Comparison of ENCODE assay signal across 9 cellular contexts in genomic region chr11:94794287-94795168, GRCh38. TPM values are rescaled to one million over a fixed set of nuclear protein-coding genes. Genes with fewer than 3 reads are reported as not detected.
A peak's percentile ranks its signal among the peaks of the same experiment; 100 is the strongest.
DNase-seq lines count a peak whose midpoint lies in the region; ATAC-seq and TF ChIP-seq lines count a peak whose summit lies in the region.
"Had no signal": no experiment of that assay in that cellular context is flagged by ENCODE, and none has a peak within 500 bp of the region (broad histone marks: within the 10 kb centered on the region; RNA-seq: fewer than 3 reads in every experiment).

No MANE protein-coding gene starts in this region.

- no peaks in the 10 kb centered on the region for H3K27me3 ChIP-seq in A673 (replicated peaks; ENCODE audit: insufficient read depth, low read depth, low read length, poor library complexity)
- no peaks in the 10 kb centered on the region for H3K27me3 ChIP-seq in mesenchymal stem cell (ENCODE audit: control insufficient read depth in 1 of 2, insufficient read depth in 1 of 2, low read length in 2 of 2)

- peak overlapping the region; percentile 53 for H3K4me3 Mint-ChIP-seq in chondrocyte (ENCODE audit: unreplicated experiment)

- peaks cover 3% of the 10 kb centered on the region for H3K36me3 ChIP-seq in A673 (ENCODE audit: insufficient read depth, low read length, poor library complexity, severe bottlenecking)
- H3K36me3 ChIP-seq in mesenchymal stem cell (ENCODE audit: control insufficient read depth in 1 of 2, insufficient read depth in 2 of 2, low read depth in 1 of 2, low read length in 2 of 2), result peaks cover 6 to 17% of the 10 kb centered on the region in 2 experiments

- H3K9me3 Mint-ChIP-seq in chondrocyte (ENCODE audit: low read depth), result no peaks in the 10 kb centered on the region

- H2AK5ac ChIP-seq in mesenchymal stem cell (ENCODE audit: low read length, severe bottlenecking), result peak overlapping the region; percentile 42

- peak overlapping the region; percentile 56 for H2BK120ac ChIP-seq in mesenchymal stem cell (ENCODE audit: low read depth, low read length)

- no peak overlapping the region for H4K8ac ChIP-seq in mesenchymal stem cell (ENCODE audit: low read length)

- H2BK12ac ChIP-seq in mesenchymal stem cell (ENCODE audit: low read length in 2 of 2), result no peak overlapping the region

- no peak overlapping the region for H3K4ac ChIP-seq in mesenchymal stem cell (ENCODE audit: low read depth in 1 of 2, low read length in 2 of 2)

- peak overlapping the region; percentile 68 to 78 for H3K18ac ChIP-seq in mesenchymal stem cell (ENCODE audit: low read depth in 1 of 2, low read length in 2 of 2)

- no peak overlapping the region for H3K23ac ChIP-seq in mesenchymal stem cell (ENCODE audit: low read length in 2 of 2)

- H2AFZ ChIP-seq in mesenchymal stem cell (ENCODE audit: low read depth, low read length), result no peak overlapping the region

- TF ChIP-seq CTCF in A673 (conservative IDR thresholded peaks at IDR 0.05; ENCODE audit: low read depth, low read length), result no peak
- no peak for TF ChIP-seq CTCF in chondrocyte (IDR thresholded peaks at IDR 0.05)

- peak overlapping the region; percentile 74 for H3K27ac ChIP-seq in A673 (ENCODE audit: low read depth, low read length, poor library complexity, severe bottlenecking)
- H3K27ac ChIP-seq in mesenchymal stem cell (ENCODE audit: low read length, poor library complexity, severe bottlenecking), result peak overlapping the region; percentile 92

- peak overlapping the region; percentile 99 for H3K27ac Mint-ChIP-seq in chondrocyte (ENCODE audit: unreplicated experiment)

- H3K36me3 Mint-ChIP-seq in chondrocyte (ENCODE audit: low read depth), result no peaks in the 10 kb centered on the region

- H3K4me3 ChIP-seq in A673 (ENCODE audit: low read depth, low read length, poor library complexity, severe bottlenecking) (no peak overlapping the region), mesenchymal stem cell (ENCODE audit: insufficient read depth in 1 of 2, low read depth in 1 of 2, low read length in 2 of 2) (peak overlapping the region in 1 of 2 experiments; percentile 76)

- H3K4me1 Mint-ChIP-seq in chondrocyte (ENCODE audit: low read depth), result peaks cover 59% of the 10 kb centered on the region

- POLR2A ChIA-PET in A673 (lab: Charles Lee; ENCODE audit: low non-redundant PET), result interaction anchor here (0.6 to 0.7 kb wide), 2 partner anchors 208 to 246 kb away, joined by 3 read pairs; no protein-coding TSS in a partner anchor

- peak overlapping the region; percentile 90 for H3K9ac ChIP-seq in mesenchymal stem cell (ENCODE audit: low read length)

- BruUV-seq in A673 (replicated peaks; lab: Mats Ljungman, UMichigan), result no TSS peak

- no peak overlapping the region for H2BK15ac ChIP-seq in mesenchymal stem cell (ENCODE audit: low read depth, poor library complexity, severe bottlenecking)

- no peak overlapping the region for H2BK5ac ChIP-seq in mesenchymal stem cell (ENCODE audit: low read depth, low read length, poor library complexity, severe bottlenecking)

- peaks cover 7% of the 10 kb centered on the region for H3K79me1 ChIP-seq in mesenchymal stem cell (replicated peaks; ENCODE audit: low read length, poor library complexity, severe bottlenecking)

- no peak overlapping the region for H3K14ac ChIP-seq in mesenchymal stem cell (ENCODE audit: low read length in 2 of 2)

- DNase-seq in A673 (ENCODE audit: low spot score) (peak; percentile 94), NCI-H2029 (lab: John Stamatoyannopoulos, UW) (peak; percentile 92), chondrocyte (ENCODE audit: low spot score) (no peak), mesenchymal stem cell (peak; percentile 93), NCI-H524 (lab: John Stamatoyannopoulos, UW) (no peak)
- DNase-seq in activated T-cell treated with anti-CD3 and anti-CD28 coated beads, Interleukin-2, amount 50 U/mL, for 1 hour, result no peak
- DNase-seq: DND-41 had no signal

- intact Hi-C loops in A673 (cut with micrococcal nuclease; ENCODE audit: unreplicated experiment), result loop anchor here (5.0 kb wide), 1 partner anchor 83 kb away; no protein-coding TSS in a partner anchor

- peaks cover 44% of the 10 kb centered on the region for H3K4me1 ChIP-seq in A673 (ENCODE audit: insufficient read depth, low read length, poor library complexity, severe bottlenecking)
- peaks cover 16% of the 10 kb centered on the region for H3K4me1 ChIP-seq in mesenchymal stem cell (ENCODE audit: control insufficient read depth, insufficient read depth, low read depth, low read length)

- peak overlapping the region; percentile 41 for H3K4me2 ChIP-seq in mesenchymal stem cell (ENCODE audit: low read length, poor library complexity, severe bottlenecking)

- H3K27me3 Mint-ChIP-seq in chondrocyte (ENCODE audit: low read depth), result no peaks in the 10 kb centered on the region

- 22% methylated on average over 7 of the region's 8 CpGs for WGBS in mesenchymal stem cell

- ATAC-seq in HG03378 (IDR thresholded peaks at IDR 0.05; ENCODE audit: unreplicated experiment) (no peak), GM21367 (IDR thresholded peaks at IDR 0.05; ENCODE audit: unreplicated experiment) (no peak)

- no peaks in the 10 kb centered on the region for H3K9me3 ChIP-seq in A673 (ENCODE audit: low read depth, low read length, poor library complexity, severe bottlenecking)
- H3K9me3 ChIP-seq in mesenchymal stem cell (ENCODE audit: control insufficient read depth, low read length), result no peaks in the 10 kb centered on the region

- no peak overlapping the region for H4K91ac ChIP-seq in mesenchymal stem cell (ENCODE audit: low read length)

- CTCF ChIA-PET in A673 (lab: Charles Lee), result interaction anchor here (0.6 to 1.0 kb wide), 3 partner anchors 8 to 166 kb away, joined by 3 to 7 read pairs (median 5); no protein-coding TSS in a partner anchor

RNA-seq across cellular contexts. Expression of gene AMOTL1, which starts 26.4 kb away (rescaled TPM):
- total RNA-seq in A673 (2021) (67.8 and 68.5 TPM in 2 replicates), chondrocyte (45.6 to 70.2 TPM (median 47.2 TPM) in 3 replicates)
- polyA plus RNA-seq in mesenchymal stem cell (2013, experiment 1 of 2), result 20.5 TPM
- 19.9 TPM for polyA plus RNA-seq in mesenchymal stem cell (2013, experiment 2 of 2)

Comparison
In these comparisons a context has a peak if more than half of its experiments do, and no peak if none do; other contexts are left out.
1. DNase-seq: peak in A673 (single experiment), NCI-H2029 (single experiment) and mesenchymal stem cell (single experiment); none in chondrocyte (single experiment), NCI-H524 (0 of 2) and activated T-cell treated with anti-CD3 and anti-CD28 coated beads, Interleukin-2, amount 50 U/mL, for 1 hour (single experiment).